Comparison of ENCODE assay signal across 14 cellular contexts in genomic region chr6:100382767-100383195, GRCh38.
"Had no signal": no experiment of that assay in that cellular context is flagged by ENCODE, and none has a peak within 500 bp of the region (broad histone marks: within the 10 kb centered on the region; RNA-seq: fewer than 3 reads in every experiment).

No MANE protein-coding gene starts in this region.

- H3K27me3 ChIP-seq: tibial artery, vagina had no signal

- ATAC-seq: activated T-helper 17 cell treated with anti-CD3 and anti-CD28 coated beads, Interleukin-2, amount 50 U/mL, for 72 hours; naive thymus-derived CD8-positive, alpha-beta T cell; right cardiac atrium; T-helper 17 cell had no signal

- H3K4me3 ChIP-seq: smooth muscle cell, tibial artery, vagina had no signal

- DNase-seq: activated CD4-positive, alpha-beta T cell treated with anti-CD3 and anti-CD28 coated beads, Interleukin-2, amount 10 ng/mL, durations not matched to agents 7 days and 5 days; activated CD4-positive, CD25-positive, alpha-beta regulatory T cell; activated CD8-positive, alpha-beta memory T cell treated with anti-CD3 and anti-CD28 coated beads for 24 hours; activated naive CD4-positive, alpha-beta T cell treated with anti-CD3 and anti-CD28 coated beads, Interleukin-2, amount 10 ng/mL, durations not matched to agents 7 days and 5 days; kidney; midbrain; naive thymus-derived CD8-positive, alpha-beta T cell; right cardiac atrium; T-helper 17 cell; tibial artery had no signal

- H3K9me3 ChIP-seq: neutrophil, tibial artery, vagina had no signal

- H3K36me3 ChIP-seq: neutrophil, tibial artery, vagina had no signal
